ENCODE assay signal across 9 cellular contexts in the genomic region with DNA sequence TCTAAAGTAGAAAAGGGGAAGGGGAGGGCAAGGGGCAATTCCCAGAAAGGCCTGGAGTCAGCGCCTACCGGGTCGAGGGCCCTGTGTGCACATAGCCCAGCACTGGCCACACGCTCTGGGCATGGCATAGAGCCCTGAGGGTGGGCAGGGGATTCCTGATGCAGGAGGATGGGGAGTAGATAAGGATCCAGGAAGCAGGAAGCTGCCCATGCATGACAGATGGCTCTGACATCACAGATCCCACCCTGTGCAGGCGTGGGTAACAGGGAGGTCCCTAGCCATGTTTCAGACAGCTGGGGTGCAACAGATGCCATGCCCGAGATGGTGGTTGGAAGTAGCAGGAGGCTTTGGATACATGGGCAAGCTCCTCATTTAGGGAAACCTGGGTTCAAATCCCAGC.
"Had no signal": no experiment of that assay in that cellular context is flagged by ENCODE, and none has a peak within 500 bp of the region (broad histone marks: within the 10 kb centered on the region; RNA-seq: fewer than 3 reads in every experiment).

No MANE protein-coding gene starts in this region.

- H3K4me3 Mint-ChIP-seq: activated CD4-positive, alpha-beta memory T cell treated with anti-CD3 and anti-CD28 coated beads, Interleukin-2, amount 10 ng/mL, durations not matched to agents 7 days and 5 days; naive thymus-derived CD8-positive, alpha-beta T cell; stimulated activated naive B cell treated with anti-CD40 and anti-IgM and Interleukin-4, amounts not matched to agents 10 μg/mL and 1 μg/mL and 100 μg/mL, for 72 hours; T-helper 2 cell treated with Interferon-gamma antibody and Interleukin-4, amounts not matched to agents 5 μg/mL and 100 μg/mL, for 36 hours had no signal

- H3K4me1 ChIP-seq: ascending aorta, right lobe of liver, transverse colon had no signal

- H3K9me3 ChIP-seq: right lobe of liver had no signal

- ATAC-seq: naive thymus-derived CD8-positive, alpha-beta T cell; right lobe of liver; stimulated activated naive B cell treated with anti-CD40 and anti-IgM and Interleukin-4, amounts not matched to agents 10 μg/mL and 1 μg/mL and 100 μg/mL, for 72 hours had no signal

- DNase-seq: activated CD4-positive, alpha-beta memory T cell treated with anti-CD3 and anti-CD28 coated beads, Interleukin-2, amount 10 ng/mL, durations not matched to agents 7 days and 5 days; kidney glomerular epithelial cell; naive thymus-derived CD8-positive, alpha-beta T cell; stimulated activated CD4-positive, alpha-beta T cell treated with anti-CD3 and anti-CD28 coated beads, Interleukin-1b, Interleukin-23, amount 100 ng/mL, for 48 hours; stimulated activated naive B cell treated with anti-CD40 and anti-IgM and Interleukin-4, amounts not matched to agents 10 μg/mL and 1 μg/mL and 100 μg/mL, for 72 hours; transverse colon had no signal

- H3K27me3 ChIP-seq: ascending aorta, right lobe of liver had no signal

- H3K36me3 ChIP-seq: ascending aorta, right lobe of liver, transverse colon had no signal

- H3K4me1 Mint-ChIP-seq: activated CD4-positive, alpha-beta memory T cell treated with anti-CD3 and anti-CD28 coated beads, Interleukin-2, amount 10 ng/mL, durations not matched to agents 7 days and 5 days; naive thymus-derived CD8-positive, alpha-beta T cell; stimulated activated naive B cell treated with anti-CD40 and anti-IgM and Interleukin-4, amounts not matched to agents 10 μg/mL and 1 μg/mL and 100 μg/mL, for 72 hours had no signal

- H3K27ac Mint-ChIP-seq: activated CD4-positive, alpha-beta memory T cell treated with anti-CD3 and anti-CD28 coated beads, Interleukin-2, amount 10 ng/mL, durations not matched to agents 7 days and 5 days; naive thymus-derived CD8-positive, alpha-beta T cell; stimulated activated naive B cell treated with anti-CD40 and anti-IgM and Interleukin-4, amounts not matched to agents 10 μg/mL and 1 μg/mL and 100 μg/mL, for 72 hours; T-helper 2 cell treated with Interferon-gamma antibody and Interleukin-4, amounts not matched to agents 5 μg/mL and 100 μg/mL, for 36 hours had no signal

- H3K27ac ChIP-seq: ascending aorta, right lobe of liver, transverse colon had no signal

- H3K4me3 ChIP-seq: ascending aorta, right lobe of liver, transverse colon had no signal
